ENCODE assay signal across 32 cellular contexts in the genomic region with DNA sequence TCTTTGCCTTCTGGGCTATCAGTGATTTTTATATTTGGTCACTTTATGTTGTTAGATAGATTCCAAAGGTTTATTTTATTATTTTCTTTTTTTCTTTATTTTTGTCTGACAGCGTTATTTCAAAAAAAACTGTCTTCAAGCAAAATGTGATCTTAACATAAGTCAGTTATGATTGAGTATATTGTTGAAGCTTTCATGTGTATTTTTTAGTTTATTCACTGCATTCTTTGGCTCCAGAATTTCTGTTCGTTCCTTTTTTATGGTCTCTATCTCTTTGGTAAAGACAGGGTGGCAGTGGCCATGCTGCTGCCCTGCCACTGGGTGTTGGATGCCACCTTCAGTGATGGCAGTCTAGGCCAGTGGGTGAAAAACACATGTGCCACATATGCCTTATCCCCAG. TPM values are rescaled to one million over a fixed set of nuclear protein-coding genes. Genes with fewer than 3 reads are reported as not detected.
DNase-seq lines count a peak whose midpoint lies in the region; ATAC-seq, FAIRE-seq and TF ChIP-seq lines count a peak whose summit lies in the region.
"Had no signal": no experiment of that assay in that cellular context is flagged by ENCODE, and none has a peak within 500 bp of the region (broad histone marks: within the 10 kb centered on the region; RNA-seq: fewer than 3 reads in every experiment).

A gene with protein sequence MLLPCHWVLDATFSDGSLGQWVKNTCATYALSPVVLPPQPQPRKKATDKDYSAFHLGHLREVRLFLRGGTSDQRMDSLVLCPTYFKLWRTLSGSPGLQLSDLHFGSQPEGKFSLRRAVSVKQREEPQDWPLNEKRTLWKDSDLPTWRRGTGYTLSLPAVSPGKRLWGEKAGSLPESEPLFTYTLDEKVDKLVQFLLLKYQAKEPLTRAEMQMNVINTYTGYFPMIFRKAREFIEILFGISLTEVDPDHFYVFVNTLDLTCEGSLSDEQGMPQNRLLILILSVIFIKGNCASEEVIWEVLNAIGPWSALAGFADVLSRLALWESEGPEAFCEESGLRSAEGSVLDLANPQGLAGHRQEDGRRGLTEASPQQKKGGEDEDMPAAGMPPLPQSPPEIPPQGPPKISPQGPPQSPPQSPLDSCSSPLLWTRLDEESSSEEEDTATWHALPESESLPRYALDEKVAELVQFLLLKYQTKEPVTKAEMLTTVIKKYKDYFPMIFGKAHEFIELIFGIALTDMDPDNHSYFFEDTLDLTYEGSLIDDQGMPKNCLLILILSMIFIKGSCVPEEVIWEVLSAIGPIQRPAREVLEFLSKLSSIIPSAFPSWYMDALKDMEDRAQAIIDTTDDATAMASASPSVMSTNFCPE (plus strand): TSS at position 301 of the 400 bp plus-strand sequence. CDS start 0 bp downstream, at position 301.

- H2BK5ac ChIP-seq in neuronal stem cell (ENCODE audit: low read length): no peak within 1 kb of the TSS

- H3K4me3 ChIP-seq in neuronal stem cell (ENCODE audit: low read length in 2 of 2): no peak within 1 kb of the TSS
- no peak within 1 kb of the TSS for H3K4me3 ChIP-seq in sigmoid colon
- no peak within 1 kb of the TSS for H3K4me3 ChIP-seq in pancreas
- H3K4me3 ChIP-seq: BLaER1, GM12878 had no signal

- peak within 1 kb of the TSS; percentile 11 for H3K4me2 ChIP-seq in neuronal stem cell (ENCODE audit: insufficient read depth, low read length, poor library complexity, severe bottlenecking)
- H3K4me2 ChIP-seq: BLaER1 had no signal

- in situ Hi-C loops in KBM-7 (cut with MboI; ENCODE audit: low pct_unique_long_range_greater_than_20kb, low sequenced_read_pairs): no loop called here

- no peak within 1 kb of the TSS for H3K14ac ChIP-seq in neuronal stem cell (ENCODE audit: low read length)

- H3K9ac ChIP-seq in neuronal stem cell (ENCODE audit: low read depth, low read length, poor library complexity): no peak within 1 kb of the TSS
- H3K9ac ChIP-seq: BLaER1 had no signal

- H3K4me1 ChIP-seq in neuronal stem cell (ENCODE audit: control insufficient read depth in 2 of 2, insufficient read depth in 1 of 2, low read depth in 1 of 2, low read length in 2 of 2) (no peaks in the 10 kb centered on the region), sigmoid colon (no peaks in the 10 kb centered on the region), pancreas (no peaks in the 10 kb centered on the region)
- H3K4me1 ChIP-seq: BE2C, BLaER1 had no signal

- peak; percentile 47 for FAIRE-seq in colon (lab: Jason Lieb, UNC)
- no peak for FAIRE-seq in pancreas (lab: Jason Lieb, UNC)
- FAIRE-seq: A204.1, GM12878, GM12892, GM18507 had no signal

- H3K27me3 ChIP-seq in neuronal stem cell (ENCODE audit: control insufficient read depth in 3 of 3, insufficient read depth in 3 of 3, low read depth in 1 of 3, low read length in 3 of 3): no peaks in the 10 kb centered on the region
- no peaks in the 10 kb centered on the region for H3K27me3 ChIP-seq in sigmoid colon
- no peaks in the 10 kb centered on the region for H3K27me3 ChIP-seq in pancreas
- H3K27me3 ChIP-seq: BE2C had no signal

- H3K4ac ChIP-seq in neuronal stem cell (ENCODE audit: low read length): no peak within 1 kb of the TSS

- H2AFZ ChIP-seq in neuronal stem cell (ENCODE audit: low read length): no peak within 1 kb of the TSS

- no peaks in the 10 kb centered on the region for H3K79me1 ChIP-seq in neuronal stem cell (ENCODE audit: low read depth, low read length)

- intact Hi-C loops in cardiac septum (cut with DNase I) (no loop called here), sigmoid colon (cut with DNase I) (no loop called here), pancreas (cut with DNase I) (no loop called here)

- no peak within 1 kb of the TSS for H4K91ac ChIP-seq in neuronal stem cell (ENCODE audit: low read depth, low read length, poor library complexity)

- H2BK120ac ChIP-seq in neuronal stem cell (ENCODE audit: low read depth, low read length): no peak within 1 kb of the TSS

- peak; percentile 1 for DNase-seq in KBM-7
- no peak for DNase-seq in neuronal stem cell (ENCODE audit: low spot score)
- no peak for DNase-seq in NOMO-1 treated with dmso at 0.1 percent for 144 hours (lab: John Stamatoyannopoulos, UW; ENCODE audit: unreplicated experiment)
- DNase-seq in cardiac septum (ENCODE audit: low spot score): no peak
- DNase-seq in sigmoid colon: no peak
- no peak for DNase-seq in pancreas
- DNase-seq: 8988T; ACHN; BE2C; C1 segment of cervical spinal cord; CD4-positive, alpha-beta memory T cell; CD4-positive, CD25-positive, alpha-beta regulatory T cell; CD8-positive, alpha-beta memory T cell; COR-L47; DMS 273 treated with DMSO at 0.1 percent for 48 hours; DMS153; DMS53; DMS79; DND-41; EL; GDM1 had no signal

- no peaks in the 10 kb centered on the region for H3K36me3 ChIP-seq in neuronal stem cell (replicated peaks in 1 of 2; ENCODE audit: control insufficient read depth in 2 of 2, insufficient read depth in 2 of 2, low read length in 2 of 2)
- H3K36me3 ChIP-seq in sigmoid colon: no peaks in the 10 kb centered on the region
- no peaks in the 10 kb centered on the region for H3K36me3 ChIP-seq in pancreas
- H3K36me3 ChIP-seq: BE2C, BLaER1 had no signal

- H4K8ac ChIP-seq in neuronal stem cell (ENCODE audit: low read depth, low read length): peak within 1 kb of the TSS; percentile 1

- H2BK12ac ChIP-seq in neuronal stem cell (ENCODE audit: low read length): no peak within 1 kb of the TSS

- no peak within 1 kb of the TSS for H2BK15ac ChIP-seq in neuronal stem cell (ENCODE audit: low read length)

- H3K27ac ChIP-seq in neuronal stem cell (replicated peaks; ENCODE audit: low read length) (no peak within 1 kb of the TSS), sigmoid colon (no peak within 1 kb of the TSS), pancreas (no peak within 1 kb of the TSS)
- H3K27ac ChIP-seq: BLaER1 had no signal

- H3K9me3 ChIP-seq in neuronal stem cell (replicated peaks in 1 of 2; ENCODE audit: control insufficient read depth in 2 of 2, insufficient read depth in 1 of 2, low read depth in 1 of 2, low read length in 2 of 2): peaks cover 0 to 2% of the 10 kb centered on the region in 2 donors
- no peaks in the 10 kb centered on the region for H3K9me3 ChIP-seq in sigmoid colon
- no peaks in the 10 kb centered on the region for H3K9me3 ChIP-seq in pancreas
- H3K9me3 ChIP-seq: BE2C had no signal

- TF ChIP-seq CTCF in sigmoid colon (IDR thresholded peaks at IDR 0.05) (no peak), pancreas (IDR thresholded peaks at IDR 0.05) (no peak)

- TF ChIP-seq POLR2A in sigmoid colon (IDR thresholded peaks at IDR 0.05): no peak

- H3K23ac ChIP-seq in neuronal stem cell (ENCODE audit: low read depth, low read length, poor library complexity): no peak within 1 kb of the TSS

- no CpG with 5 or more reads among the region's 2 CpGs for WGBS in neuronal stem cell (ENCODE audit: extremely low coverage in 2 of 2, insufficient read length in 2 of 2, insufficient replicate concordance in 1 of 2), 2 donors
- 88 to 89% methylated on average over 2 of the region's 2 CpGs for WGBS in sigmoid colon, 2 donors
- WGBS in pancreas, 2 donors: 83 to 86% methylated on average over 2 of the region's 2 CpGs

- no peak within 1 kb of the TSS for H3K18ac ChIP-seq in neuronal stem cell (ENCODE audit: low read length)

- ATAC-seq in pancreas: no peak
- ATAC-seq: GM12878 had no signal

- no peak within 1 kb of the TSS for H2AK5ac ChIP-seq in neuronal stem cell (ENCODE audit: low read depth, low read length)

- TF ChIP-seq EP300 in sigmoid colon (IDR thresholded peaks at IDR 0.05): no peak

RNA-seq across cellular contexts. Expression of the gene that starts here (rescaled TPM):
- not detected for polyA plus RNA-seq in neuronal stem cell (2013, experiment 1 of 2)
- 0.03 TPM for polyA plus RNA-seq in neuronal stem cell (2013, experiment 2 of 2)
- total RNA-seq in cardiac septum: not detected
- not detected for total RNA-seq in sigmoid colon
- polyA plus RNA-seq in sigmoid colon: not detected
- total RNA-seq in pancreas: not detected
- under 1 TPM in 1 of 2 donors, not detected in 1; 0.12 TPM for polyA plus RNA-seq in pancreas
- total RNA-seq: A673; CD4-positive, alpha-beta memory T cell; CD4-positive, CD25-positive, alpha-beta regulatory T cell; CD8-positive, alpha-beta memory T cell; Daoy; G401; GM12878 had no signal
- polyA plus RNA-seq: AG04450; CD14-positive monocyte; CD4-positive, alpha-beta memory T cell; CD4-positive, CD25-positive, alpha-beta regulatory T cell; CD8-positive, alpha-beta memory T cell; GM12878 had no signal
